27 cellular contexts compared by ENCODE assay signal in the genomic region with DNA sequence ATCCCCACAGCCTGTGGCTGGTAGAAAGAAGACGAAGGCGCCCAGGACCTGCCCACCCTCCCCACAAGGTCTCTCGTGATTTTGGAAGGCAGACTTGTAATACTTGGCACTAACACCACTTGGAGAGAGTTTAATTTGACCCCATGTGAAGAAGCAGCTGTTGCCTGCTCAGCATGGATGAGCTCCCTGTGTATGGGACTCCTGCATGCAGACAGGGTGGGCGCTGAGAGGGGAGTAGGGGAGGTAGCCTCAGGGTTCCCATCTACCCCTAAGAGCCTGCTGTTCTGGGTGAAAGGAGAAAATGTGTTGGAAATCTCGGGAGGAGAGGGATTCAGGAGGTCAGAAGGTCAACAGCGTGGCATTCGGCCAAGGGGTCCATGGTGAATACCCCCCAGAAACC.
"Had no signal": no experiment of that assay in that cellular context is flagged by ENCODE, and none has a peak within 500 bp of the region (broad histone marks: within the 10 kb centered on the region; RNA-seq: fewer than 3 reads in every experiment).

No MANE protein-coding gene starts in this region.

- H3K9me3 ChIP-seq: colonic mucosa had no signal

- ATAC-seq: activated CD4-positive, alpha-beta T cell treated with anti-CD3 and anti-CD28 coated beads for 36 hours; activated CD8-positive, alpha-beta T cell treated with anti-CD3 and anti-CD28 coated beads, Interleukin-2, amount 10 ng/mL, durations not matched to agents 7 days and 5 days; activated naive CD4-positive, alpha-beta T cell treated with anti-CD3 and anti-CD28 coated beads, Interleukin-2, amount 50 U/mL, for 72 hours; activated T-cell treated with anti-CD3 and anti-CD28 coated beads, Interleukin-2, amount 50 U/mL, for 72 hours; esophagus mucosa; T-helper 17 cell had no signal

- H3K36me3 ChIP-seq: brain microvascular endothelial cell, colonic mucosa had no signal

- H3K4me3 ChIP-seq: colonic mucosa had no signal

- H3K27ac ChIP-seq: brain microvascular endothelial cell, colonic mucosa had no signal

- H3K4me1 ChIP-seq: colonic mucosa had no signal

- DNase-seq: activated CD4-positive, alpha-beta memory T cell treated with anti-CD3 and anti-CD28 coated beads for 36 hours; activated CD4-positive, alpha-beta T cell treated with anti-CD3 and anti-CD28 coated beads for 36 hours; activated CD4-positive, alpha-beta T cell treated with anti-CD3 and anti-CD28 coated beads, Interleukin-2, amount 10 ng/mL, durations not matched to agents 24 days and 14 days; activated CD4-positive, CD25-positive, alpha-beta regulatory T cell; activated CD4-positive, CD25-positive, alpha-beta regulatory T cell treated with anti-CD3 and anti-CD28 coated beads, Interleukin-2, amount 50 U/mL, for 72 hours; activated CD8-positive, alpha-beta memory T cell treated with anti-CD3 and anti-CD28 coated beads, Interleukin-2, amount 50 U/mL, for 48 hours; activated CD8-positive, alpha-beta T cell treated with anti-CD3 and anti-CD28 coated beads, Interleukin-2, amount 10 ng/mL, durations not matched to agents 7 days and 5 days; activated gamma-delta T cell; activated naive CD4-positive, alpha-beta T cell; activated naive CD4-positive, alpha-beta T cell treated with anti-CD3 and anti-CD28 coated beads, Interleukin-2, amount 10 ng/mL, durations not matched to agents 7 days and 5 days; activated naive CD8-positive, alpha-beta T cell treated with anti-CD3 and anti-CD28 coated beads, Interleukin-2, amount 10 ng/mL, durations not matched to agents 7 days and 5 days; activated T-cell treated with anti-CD3 and anti-CD28 coated beads for 4 hours; activated T-cell treated with anti-CD3 and anti-CD28 coated beads, Interleukin-2, amount 50 U/mL, for 24 hours; activated T-cell treated with anti-CD3 and anti-CD28 coated beads, Interleukin-2, amount 50 U/mL, for 72 hours; amniotic stem cell; anterior cingulate cortex; brain microvascular endothelial cell; colonic mucosa; effector memory CD4-positive, alpha-beta T cell; endodermal cell; foreskin fibroblast; head of caudate nucleus; T-helper 1 cell; T-helper 17 cell; T1000 had no signal

- H3K27me3 ChIP-seq: brain microvascular endothelial cell, colonic mucosa had no signal
